ENCODE assay signal across 1 cellular context in the genomic region with DNA sequence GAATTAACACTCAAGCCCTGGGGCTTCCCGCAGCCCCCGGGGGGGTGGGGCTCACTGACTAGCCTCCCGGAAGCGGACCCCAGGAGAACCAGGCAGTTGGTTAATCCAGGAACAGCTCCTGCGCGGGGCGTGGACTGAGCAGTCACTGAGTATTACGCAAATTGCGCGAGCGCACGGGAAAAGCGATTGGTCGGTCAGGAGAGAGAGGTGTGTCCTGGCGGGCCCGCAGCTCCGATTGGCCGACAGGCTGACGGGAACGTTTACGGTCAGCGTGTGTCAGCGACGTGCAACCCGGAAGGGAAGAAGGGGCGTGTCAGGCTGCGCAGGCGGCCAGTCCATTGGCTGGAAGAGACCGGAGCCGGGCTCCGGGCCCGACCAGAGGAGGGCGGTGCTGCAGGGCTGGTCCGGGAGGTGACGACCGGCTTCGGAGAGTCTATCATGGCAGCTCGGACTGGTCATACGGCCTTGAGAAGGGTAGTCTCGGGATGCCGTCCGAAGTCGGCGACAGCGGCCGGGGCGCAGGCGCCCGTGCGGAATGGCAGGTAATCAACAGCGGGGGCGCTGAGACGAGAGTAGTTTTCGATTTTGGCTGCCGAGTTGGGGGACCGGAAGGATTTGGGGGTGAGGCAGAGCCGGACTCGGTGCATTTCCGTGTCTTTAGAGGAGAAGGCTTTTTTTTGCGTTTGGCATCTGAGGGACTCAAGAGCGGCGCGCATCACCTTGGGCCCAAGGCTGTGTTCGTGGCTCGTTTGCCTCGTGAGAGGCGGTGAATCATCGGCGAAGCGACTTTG.
A peak's percentile ranks its signal among the peaks of the same experiment; 100 is the strongest.
TF ChIP-seq lines count a peak whose summit lies in the region.

A gene (plus strand): TSS at position 430 of the 791 bp plus-strand sequence. CDS start 9 bp downstream, at position 439.

TF ChIP-seq in K562, 482 proteins besides CTCF, POLR2A, EP300 and RAD21 (continued from another document and continues in another):
- TF ChIP-seq ETV6 (IDR thresholded peaks at IDR 0.05; ENCODE audit: borderline replicate concordance in 1 of 2, low read depth in 2 of 2, low read length in 1 of 2) (no peak), ETV6 (CRISPR knock-in tag; IDR thresholded peaks at IDR 0.05; ENCODE audit: borderline replicate concordance) (no peak), NFYB (IDR thresholded peaks at IDR 0.05; ENCODE audit: extremely low read depth, insufficient read length) (peak; percentile 89), POLR2AphosphoS5 (IDR thresholded peaks at IDR 0.05; ENCODE audit: control insufficient read depth, insufficient read depth, low read depth, low read length) (peak; percentile 63), PHF21A (IDR thresholded peaks at IDR 0.05; ENCODE audit: borderline replicate concordance, low read depth) (no peak), RBM14 (IDR thresholded peaks at IDR 0.05; ENCODE audit: borderline replicate concordance, insufficient read depth, low read depth, low read length) (no peak), TBP (optimal IDR thresholded peaks at IDR 0.05; ENCODE audit: low read depth, low read length) (peak; percentile 62), NR2C1 (IDR thresholded peaks at IDR 0.05) (peak; percentile 48), NR2C1 (tag; IDR thresholded peaks at IDR 0.05) (no peak), ADNP (tag; IDR thresholded peaks at IDR 0.05) (no peak), POLR3G (IDR thresholded peaks at IDR 0.05; ENCODE audit: extremely low read depth, insufficient read length, insufficient replicate concordance) (no peak), ZNF766 (CRISPR knock-in tag; conservative IDR thresholded peaks at IDR 0.05) (no peak), FOXK2 (conservative IDR thresholded peaks at IDR 0.05 in 1 of 2, IDR thresholded peaks at IDR 0.05 in 1 of 2; ENCODE audit: low read depth in 2 of 2) (peak; percentile 19 to 27; a peak in 1 of 4 replicates), POLR2B (IDR thresholded peaks at IDR 0.05; ENCODE audit: low read depth, partially characterized antibody) (peak; percentile 80), LCOR (CRISPR knock-in tag; IDR thresholded peaks at IDR 0.05) (peak; percentile 58; the same call in 1 of the 2 replicates), POLR3A (IDR thresholded peaks at IDR 0.05; ENCODE audit: borderline replicate concordance, extremely low read depth, insufficient read depth, insufficient read length) (no peak), ETV5 (CRISPR knock-in tag; IDR thresholded peaks at IDR 0.05; ENCODE audit: low read depth) (peak; percentile 47; the same call in 1 of the 2 replicates), ERF (CRISPR knock-in tag; IDR thresholded peaks at IDR 0.05) (0 out of 2 replicates have a peak, but pooled peaks have one; percentile 37), HMGN3 (IDR thresholded peaks at IDR 0.05; ENCODE audit: borderline replicate concordance, extremely low read depth, insufficient read length, low read depth, low read length) (peak; percentile 34), HDAC2 (IDR thresholded peaks at IDR 0.05) (peak; percentile 55), MTA3 (IDR thresholded peaks at IDR 0.05; ENCODE audit: borderline replicate concordance) (peak; percentile 36; the same call in 1 of the 2 replicates), ZNF143 (CRISPR knock-in tag; IDR thresholded peaks at IDR 0.05) (no peak), ZEB2 (IDR thresholded peaks at IDR 0.05) (0 out of 2 replicates have a peak, but pooled peaks have one; percentile 31), KAT7 (CRISPR knock-in tag; IDR thresholded peaks at IDR 0.05; ENCODE audit: borderline replicate concordance) (no peak), ZFPM2 (CRISPR knock-in tag; IDR thresholded peaks at IDR 0.05) (no peak), HDAC3 (IDR thresholded peaks at IDR 0.05; ENCODE audit: borderline replicate concordance, partially characterized antibody) (peak; percentile 90)
- TF ChIP-seq, protein P1, sequence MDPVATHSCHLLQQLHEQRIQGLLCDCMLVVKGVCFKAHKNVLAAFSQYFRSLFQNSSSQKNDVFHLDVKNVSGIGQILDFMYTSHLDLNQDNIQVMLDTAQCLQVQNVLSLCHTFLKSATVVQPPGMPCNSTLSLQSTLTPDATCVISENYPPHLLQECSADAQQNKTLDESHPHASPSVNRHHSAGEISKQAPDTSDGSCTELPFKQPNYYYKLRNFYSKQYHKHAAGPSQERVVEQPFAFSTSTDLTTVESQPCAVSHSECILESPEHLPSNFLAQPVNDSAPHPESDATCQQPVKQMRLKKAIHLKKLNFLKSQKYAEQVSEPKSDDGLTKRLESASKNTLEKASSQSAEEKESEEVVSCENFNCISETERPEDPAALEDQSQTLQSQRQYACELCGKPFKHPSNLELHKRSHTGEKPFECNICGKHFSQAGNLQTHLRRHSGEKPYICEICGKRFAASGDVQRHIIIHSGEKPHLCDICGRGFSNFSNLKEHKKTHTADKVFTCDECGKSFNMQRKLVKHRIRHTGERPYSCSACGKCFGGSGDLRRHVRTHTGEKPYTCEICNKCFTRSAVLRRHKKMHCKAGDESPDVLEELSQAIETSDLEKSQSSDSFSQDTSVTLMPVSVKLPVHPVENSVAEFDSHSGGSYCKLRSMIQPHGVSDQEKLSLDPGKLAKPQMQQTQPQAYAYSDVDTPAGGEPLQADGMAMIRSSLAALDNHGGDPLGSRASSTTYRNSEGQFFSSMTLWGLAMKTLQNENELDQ (CRISPR knock-in tag; IDR thresholded peaks at IDR 0.05; ENCODE audit: borderline replicate concordance) = peak; percentile 82; the same call in 1 of the 2 replicates
- TF ChIP-seq, protein P2, sequence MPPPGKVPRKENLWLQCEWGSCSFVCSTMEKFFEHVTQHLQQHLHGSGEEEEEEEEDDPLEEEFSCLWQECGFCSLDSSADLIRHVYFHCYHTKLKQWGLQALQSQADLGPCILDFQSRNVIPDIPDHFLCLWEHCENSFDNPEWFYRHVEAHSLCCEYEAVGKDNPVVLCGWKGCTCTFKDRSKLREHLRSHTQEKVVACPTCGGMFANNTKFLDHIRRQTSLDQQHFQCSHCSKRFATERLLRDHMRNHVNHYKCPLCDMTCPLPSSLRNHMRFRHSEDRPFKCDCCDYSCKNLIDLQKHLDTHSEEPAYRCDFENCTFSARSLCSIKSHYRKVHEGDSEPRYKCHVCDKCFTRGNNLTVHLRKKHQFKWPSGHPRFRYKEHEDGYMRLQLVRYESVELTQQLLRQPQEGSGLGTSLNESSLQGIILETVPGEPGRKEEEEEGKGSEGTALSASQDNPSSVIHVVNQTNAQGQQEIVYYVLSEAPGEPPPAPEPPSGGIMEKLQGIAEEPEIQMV (tag; conservative IDR thresholded peaks at IDR 0.05; ENCODE audit: low read depth) = peak; percentile 89
- TF ChIP-seq, protein P3, sequence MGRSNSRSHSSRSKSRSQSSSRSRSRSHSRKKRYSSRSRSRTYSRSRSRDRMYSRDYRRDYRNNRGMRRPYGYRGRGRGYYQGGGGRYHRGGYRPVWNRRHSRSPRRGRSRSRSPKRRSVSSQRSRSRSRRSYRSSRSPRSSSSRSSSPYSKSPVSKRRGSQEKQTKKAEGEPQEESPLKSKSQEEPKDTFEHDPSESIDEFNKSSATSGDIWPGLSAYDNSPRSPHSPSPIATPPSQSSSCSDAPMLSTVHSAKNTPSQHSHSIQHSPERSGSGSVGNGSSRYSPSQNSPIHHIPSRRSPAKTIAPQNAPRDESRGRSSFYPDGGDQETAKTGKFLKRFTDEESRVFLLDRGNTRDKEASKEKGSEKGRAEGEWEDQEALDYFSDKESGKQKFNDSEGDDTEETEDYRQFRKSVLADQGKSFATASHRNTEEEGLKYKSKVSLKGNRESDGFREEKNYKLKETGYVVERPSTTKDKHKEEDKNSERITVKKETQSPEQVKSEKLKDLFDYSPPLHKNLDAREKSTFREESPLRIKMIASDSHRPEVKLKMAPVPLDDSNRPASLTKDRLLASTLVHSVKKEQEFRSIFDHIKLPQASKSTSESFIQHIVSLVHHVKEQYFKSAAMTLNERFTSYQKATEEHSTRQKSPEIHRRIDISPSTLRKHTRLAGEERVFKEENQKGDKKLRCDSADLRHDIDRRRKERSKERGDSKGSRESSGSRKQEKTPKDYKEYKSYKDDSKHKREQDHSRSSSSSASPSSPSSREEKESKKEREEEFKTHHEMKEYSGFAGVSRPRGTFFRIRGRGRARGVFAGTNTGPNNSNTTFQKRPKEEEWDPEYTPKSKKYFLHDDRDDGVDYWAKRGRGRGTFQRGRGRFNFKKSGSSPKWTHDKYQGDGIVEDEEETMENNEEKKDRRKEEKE (IDR thresholded peaks at IDR 0.05; ENCODE audit: borderline replicate concordance in 1 of 2, control insufficient read depth in 1 of 2, low read depth in 2 of 2, low read length in 1 of 2) = no peak
- TF ChIP-seq, protein P4, sequence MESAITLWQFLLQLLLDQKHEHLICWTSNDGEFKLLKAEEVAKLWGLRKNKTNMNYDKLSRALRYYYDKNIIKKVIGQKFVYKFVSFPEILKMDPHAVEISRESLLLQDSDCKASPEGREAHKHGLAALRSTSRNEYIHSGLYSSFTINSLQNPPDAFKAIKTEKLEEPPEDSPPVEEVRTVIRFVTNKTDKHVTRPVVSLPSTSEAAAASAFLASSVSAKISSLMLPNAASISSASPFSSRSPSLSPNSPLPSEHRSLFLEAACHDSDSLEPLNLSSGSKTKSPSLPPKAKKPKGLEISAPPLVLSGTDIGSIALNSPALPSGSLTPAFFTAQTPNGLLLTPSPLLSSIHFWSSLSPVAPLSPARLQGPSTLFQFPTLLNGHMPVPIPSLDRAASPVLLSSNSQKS (CRISPR knock-in tag; IDR thresholded peaks at IDR 0.05) = no peak
- TF ChIP-seq, protein P5, sequence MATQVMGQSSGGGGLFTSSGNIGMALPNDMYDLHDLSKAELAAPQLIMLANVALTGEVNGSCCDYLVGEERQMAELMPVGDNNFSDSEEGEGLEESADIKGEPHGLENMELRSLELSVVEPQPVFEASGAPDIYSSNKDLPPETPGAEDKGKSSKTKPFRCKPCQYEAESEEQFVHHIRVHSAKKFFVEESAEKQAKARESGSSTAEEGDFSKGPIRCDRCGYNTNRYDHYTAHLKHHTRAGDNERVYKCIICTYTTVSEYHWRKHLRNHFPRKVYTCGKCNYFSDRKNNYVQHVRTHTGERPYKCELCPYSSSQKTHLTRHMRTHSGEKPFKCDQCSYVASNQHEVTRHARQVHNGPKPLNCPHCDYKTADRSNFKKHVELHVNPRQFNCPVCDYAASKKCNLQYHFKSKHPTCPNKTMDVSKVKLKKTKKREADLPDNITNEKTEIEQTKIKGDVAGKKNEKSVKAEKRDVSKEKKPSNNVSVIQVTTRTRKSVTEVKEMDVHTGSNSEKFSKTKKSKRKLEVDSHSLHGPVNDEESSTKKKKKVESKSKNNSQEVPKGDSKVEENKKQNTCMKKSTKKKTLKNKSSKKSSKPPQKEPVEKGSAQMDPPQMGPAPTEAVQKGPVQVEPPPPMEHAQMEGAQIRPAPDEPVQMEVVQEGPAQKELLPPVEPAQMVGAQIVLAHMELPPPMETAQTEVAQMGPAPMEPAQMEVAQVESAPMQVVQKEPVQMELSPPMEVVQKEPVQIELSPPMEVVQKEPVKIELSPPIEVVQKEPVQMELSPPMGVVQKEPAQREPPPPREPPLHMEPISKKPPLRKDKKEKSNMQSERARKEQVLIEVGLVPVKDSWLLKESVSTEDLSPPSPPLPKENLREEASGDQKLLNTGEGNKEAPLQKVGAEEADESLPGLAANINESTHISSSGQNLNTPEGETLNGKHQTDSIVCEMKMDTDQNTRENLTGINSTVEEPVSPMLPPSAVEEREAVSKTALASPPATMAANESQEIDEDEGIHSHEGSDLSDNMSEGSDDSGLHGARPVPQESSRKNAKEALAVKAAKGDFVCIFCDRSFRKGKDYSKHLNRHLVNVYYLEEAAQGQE (CRISPR knock-in tag; IDR thresholded peaks at IDR 0.05; ENCODE audit: low read depth) = 0 out of 2 replicates have a peak, but pooled peaks have one; percentile 18
- TF ChIP-seq, protein P6, sequence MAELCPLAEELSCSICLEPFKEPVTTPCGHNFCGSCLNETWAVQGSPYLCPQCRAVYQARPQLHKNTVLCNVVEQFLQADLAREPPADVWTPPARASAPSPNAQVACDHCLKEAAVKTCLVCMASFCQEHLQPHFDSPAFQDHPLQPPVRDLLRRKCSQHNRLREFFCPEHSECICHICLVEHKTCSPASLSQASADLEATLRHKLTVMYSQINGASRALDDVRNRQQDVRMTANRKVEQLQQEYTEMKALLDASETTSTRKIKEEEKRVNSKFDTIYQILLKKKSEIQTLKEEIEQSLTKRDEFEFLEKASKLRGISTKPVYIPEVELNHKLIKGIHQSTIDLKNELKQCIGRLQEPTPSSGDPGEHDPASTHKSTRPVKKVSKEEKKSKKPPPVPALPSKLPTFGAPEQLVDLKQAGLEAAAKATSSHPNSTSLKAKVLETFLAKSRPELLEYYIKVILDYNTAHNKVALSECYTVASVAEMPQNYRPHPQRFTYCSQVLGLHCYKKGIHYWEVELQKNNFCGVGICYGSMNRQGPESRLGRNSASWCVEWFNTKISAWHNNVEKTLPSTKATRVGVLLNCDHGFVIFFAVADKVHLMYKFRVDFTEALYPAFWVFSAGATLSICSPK (IDR thresholded peaks at IDR 0.05; ENCODE audit: borderline replicate concordance) = no peak
- TF ChIP-seq, protein P7, sequence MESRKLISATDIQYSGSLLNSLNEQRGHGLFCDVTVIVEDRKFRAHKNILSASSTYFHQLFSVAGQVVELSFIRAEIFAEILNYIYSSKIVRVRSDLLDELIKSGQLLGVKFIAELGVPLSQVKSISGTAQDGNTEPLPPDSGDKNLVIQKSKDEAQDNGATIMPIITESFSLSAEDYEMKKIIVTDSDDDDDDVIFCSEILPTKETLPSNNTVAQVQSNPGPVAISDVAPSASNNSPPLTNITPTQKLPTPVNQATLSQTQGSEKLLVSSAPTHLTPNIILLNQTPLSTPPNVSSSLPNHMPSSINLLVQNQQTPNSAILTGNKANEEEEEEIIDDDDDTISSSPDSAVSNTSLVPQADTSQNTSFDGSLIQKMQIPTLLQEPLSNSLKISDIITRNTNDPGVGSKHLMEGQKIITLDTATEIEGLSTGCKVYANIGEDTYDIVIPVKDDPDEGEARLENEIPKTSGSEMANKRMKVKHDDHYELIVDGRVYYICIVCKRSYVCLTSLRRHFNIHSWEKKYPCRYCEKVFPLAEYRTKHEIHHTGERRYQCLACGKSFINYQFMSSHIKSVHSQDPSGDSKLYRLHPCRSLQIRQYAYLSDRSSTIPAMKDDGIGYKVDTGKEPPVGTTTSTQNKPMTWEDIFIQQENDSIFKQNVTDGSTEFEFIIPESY (CRISPR knock-in tag; IDR thresholded peaks at IDR 0.05) = 0 out of 2 replicates have a peak, but pooled peaks have one; percentile 8
- TF ChIP-seq, protein P8, sequence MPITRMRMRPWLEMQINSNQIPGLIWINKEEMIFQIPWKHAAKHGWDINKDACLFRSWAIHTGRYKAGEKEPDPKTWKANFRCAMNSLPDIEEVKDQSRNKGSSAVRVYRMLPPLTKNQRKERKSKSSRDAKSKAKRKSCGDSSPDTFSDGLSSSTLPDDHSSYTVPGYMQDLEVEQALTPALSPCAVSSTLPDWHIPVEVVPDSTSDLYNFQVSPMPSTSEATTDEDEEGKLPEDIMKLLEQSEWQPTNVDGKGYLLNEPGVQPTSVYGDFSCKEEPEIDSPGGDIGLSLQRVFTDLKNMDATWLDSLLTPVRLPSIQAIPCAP (CRISPR knock-in tag; IDR thresholded peaks at IDR 0.05; ENCODE audit: borderline replicate concordance) = no peak
- TF ChIP-seq, protein P9, sequence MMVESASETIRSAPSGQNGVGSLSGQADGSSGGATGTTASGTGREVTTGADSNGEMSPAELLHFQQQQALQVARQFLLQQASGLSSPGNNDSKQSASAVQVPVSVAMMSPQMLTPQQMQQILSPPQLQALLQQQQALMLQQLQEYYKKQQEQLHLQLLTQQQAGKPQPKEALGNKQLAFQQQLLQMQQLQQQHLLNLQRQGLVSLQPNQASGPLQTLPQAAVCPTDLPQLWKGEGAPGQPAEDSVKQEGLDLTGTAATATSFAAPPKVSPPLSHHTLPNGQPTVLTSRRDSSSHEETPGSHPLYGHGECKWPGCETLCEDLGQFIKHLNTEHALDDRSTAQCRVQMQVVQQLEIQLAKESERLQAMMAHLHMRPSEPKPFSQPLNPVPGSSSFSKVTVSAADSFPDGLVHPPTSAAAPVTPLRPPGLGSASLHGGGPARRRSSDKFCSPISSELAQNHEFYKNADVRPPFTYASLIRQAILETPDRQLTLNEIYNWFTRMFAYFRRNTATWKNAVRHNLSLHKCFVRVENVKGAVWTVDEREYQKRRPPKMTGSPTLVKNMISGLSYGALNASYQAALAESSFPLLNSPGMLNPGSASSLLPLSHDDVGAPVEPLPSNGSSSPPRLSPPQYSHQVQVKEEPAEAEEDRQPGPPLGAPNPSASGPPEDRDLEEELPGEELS (CRISPR knock-in tag; IDR thresholded peaks at IDR 0.05; ENCODE audit: borderline replicate concordance) = no peak
